8 cellular contexts compared by ENCODE assay signal in genomic region chr1:37471345-37472231, GRCh38. TPM values are rescaled to one million over a fixed set of nuclear protein-coding genes. Genes with fewer than 3 reads are reported as not detected.
DNase-seq lines count a peak whose midpoint lies in the region; ATAC-seq and TF ChIP-seq lines count a peak whose summit lies in the region.

No MANE protein-coding gene starts in this region.

- H3K27ac ChIP-seq in gastroesophageal sphincter, result peak overlapping the region; percentile 67 to 96 (median 94)

- no peak for TF ChIP-seq EP300 in gastroesophageal sphincter (IDR thresholded peaks at IDR 0.05)

- peaks cover 0 to 54% (median 37%) of the 10 kb centered on the region in 3 donors for H3K4me1 ChIP-seq in gastroesophageal sphincter

- TF ChIP-seq CTCF in AG10803 (conservative IDR thresholded peaks at IDR 0.05; ENCODE audit: low read length), result no peak
- TF ChIP-seq CTCF in gastroesophageal sphincter (IDR thresholded peaks at IDR 0.05), result no peak

- POLR2A ChIA-PET in activated CD8-positive, alpha-beta T cell treated with anti-CD3 and anti-CD28 coated beads, Interleukin-2, amount 10 ng/mL, durations not matched to agents 7 days and 5 days (lab: Charles Lee), result interaction anchor here (1.0 to 2.5 kb wide), 3 partner anchors 11 to 83 kb away, joined by 3 to 7 read pairs (median 4); partner anchors contain the start of gene SNIP1

- no peaks in the 10 kb centered on the region for H3K9me3 Mint-ChIP-seq in activated CD8-positive, alpha-beta T cell treated with anti-CD3 and anti-CD28 coated beads, Interleukin-2, amount 10 ng/mL, durations not matched to agents 7 days and 5 days (ENCODE audit: insufficient read depth)

- TF ChIP-seq POLR2A in gastroesophageal sphincter (IDR thresholded peaks at IDR 0.05), result no peak

- DNase-seq in AG10803 (ENCODE audit: low read depth) (peak; percentile 88), HPDE6-E6E7 (ENCODE audit: extremely low spot score) (peak; percentile 93), nucleus accumbens (lab: John Stamatoyannopoulos, UW) (peak in 48 of 56 donors; percentile 19 to 86 (median 50)), activated T-cell treated with anti-CD3 and anti-CD28 coated beads for 4 hours (no peak)
- no peak for DNase-seq in activated CD8-positive, alpha-beta T cell treated with anti-CD3 and anti-CD28 coated beads, Interleukin-2, amount 10 ng/mL, durations not matched to agents 7 days and 5 days

- H3K27me3 Mint-ChIP-seq in activated CD8-positive, alpha-beta T cell treated with anti-CD3 and anti-CD28 coated beads, Interleukin-2, amount 10 ng/mL, durations not matched to agents 7 days and 5 days (ENCODE audit: low read depth), result no peaks in the 10 kb centered on the region

- H3K4me1 Mint-ChIP-seq in activated CD8-positive, alpha-beta T cell treated with anti-CD3 and anti-CD28 coated beads, Interleukin-2, amount 10 ng/mL, durations not matched to agents 7 days and 5 days (ENCODE audit: low read depth), result peaks cover 42% of the 10 kb centered on the region

- H3K36me3 Mint-ChIP-seq in activated CD8-positive, alpha-beta T cell treated with anti-CD3 and anti-CD28 coated beads, Interleukin-2, amount 10 ng/mL, durations not matched to agents 7 days and 5 days (ENCODE audit: low read depth), result peaks cover 16% of the 10 kb centered on the region

- peaks cover 0 to 8% of the 10 kb centered on the region in 2 donors for H3K36me3 ChIP-seq in gastroesophageal sphincter

- H3K27ac Mint-ChIP-seq in activated CD8-positive, alpha-beta T cell treated with anti-CD3 and anti-CD28 coated beads, Interleukin-2, amount 10 ng/mL, durations not matched to agents 7 days and 5 days, result peak overlapping the region; percentile 85

- 0 to 24% methylated on average over 2 of the region's 13 CpGs for WGBS in gastroesophageal sphincter (ENCODE audit: low coverage in 1 of 2), 2 donors

- CTCF ChIA-PET in activated CD8-positive, alpha-beta T cell treated with anti-CD3 and anti-CD28 coated beads, Interleukin-2, amount 10 ng/mL, durations not matched to agents 7 days and 5 days (lab: Charles Lee), result interaction anchor here (0.5 to 9.0 kb wide), 7 partner anchors 11 to 210 kb away, joined by 3 to 165 read pairs (median 6); no protein-coding TSS in a partner anchor

- H3K4me3 ChIP-seq in AG10803 (ENCODE audit: low read length), result peak overlapping the region; percentile 54
- H3K4me3 ChIP-seq in gastroesophageal sphincter, result peak overlapping the region in 1 of 2 donors; percentile 29

- no peaks in the 10 kb centered on the region for H3K27me3 ChIP-seq in gastroesophageal sphincter

- no peak overlapping the region for H3K4me3 Mint-ChIP-seq in activated CD8-positive, alpha-beta T cell treated with anti-CD3 and anti-CD28 coated beads, Interleukin-2, amount 10 ng/mL, durations not matched to agents 7 days and 5 days

- no peaks in the 10 kb centered on the region for H3K9me3 ChIP-seq in gastroesophageal sphincter

- ATAC-seq in activated CD8-positive, alpha-beta T cell treated with anti-CD3 and anti-CD28 coated beads, Interleukin-2, amount 10 ng/mL, durations not matched to agents 7 days and 5 days, result no peak
- peak; percentile 76 for ATAC-seq in gastroesophageal sphincter
- no peak for ATAC-seq in GM18873 (IDR thresholded peaks at IDR 0.05; ENCODE audit: low FRiP score, unreplicated experiment)
- ATAC-seq in GM21529 (IDR thresholded peaks at IDR 0.05; ENCODE audit: unreplicated experiment), result no peak

RNA-seq across cellular contexts. Expression of gene ZC3H12A, which starts 2.8 kb away (rescaled TPM):
- total RNA-seq in activated CD8-positive, alpha-beta T cell treated with anti-CD3 and anti-CD28 coated beads, Interleukin-2, amount 10 ng/mL, durations not matched to agents 7 days and 5 days, result 10 to 100 TPM; 15.1 to 17.8 TPM
- 10 to 100 TPM in 2 of 4 donors, 1 to 10 TPM in 2; 7.3 to 14.4 (median 10.6) TPM for total RNA-seq in gastroesophageal sphincter

RNA-seq across cellular contexts. Expression of gene MEAF6, which starts 43.0 kb away (rescaled TPM):
- 10 to 100 TPM; 70.8 to 73.0 TPM for total RNA-seq in activated CD8-positive, alpha-beta T cell treated with anti-CD3 and anti-CD28 coated beads, Interleukin-2, amount 10 ng/mL, durations not matched to agents 7 days and 5 days
- 100 to 1,000 TPM in 2 of 4 donors, 10 to 100 TPM in 2; 89.7 to 129 (median 100) TPM for total RNA-seq in gastroesophageal sphincter

Comparison
In these comparisons a context has a peak if more than half of its experiments do, and no peak if none do; other contexts are left out.
1. DNase-seq: peak in AG10803 (single experiment), HPDE6-E6E7 (single experiment) and nucleus accumbens (48 of 56); none in activated CD8-positive, alpha-beta T cell treated with anti-CD3 and anti-CD28 coated beads, Interleukin-2, amount 10 ng/mL, durations not matched to agents 7 days and 5 days (single experiment) and activated T-cell treated with anti-CD3 and anti-CD28 coated beads for 4 hours (single experiment).